1 cellular context compared by ENCODE assay signal in the genomic region with DNA sequence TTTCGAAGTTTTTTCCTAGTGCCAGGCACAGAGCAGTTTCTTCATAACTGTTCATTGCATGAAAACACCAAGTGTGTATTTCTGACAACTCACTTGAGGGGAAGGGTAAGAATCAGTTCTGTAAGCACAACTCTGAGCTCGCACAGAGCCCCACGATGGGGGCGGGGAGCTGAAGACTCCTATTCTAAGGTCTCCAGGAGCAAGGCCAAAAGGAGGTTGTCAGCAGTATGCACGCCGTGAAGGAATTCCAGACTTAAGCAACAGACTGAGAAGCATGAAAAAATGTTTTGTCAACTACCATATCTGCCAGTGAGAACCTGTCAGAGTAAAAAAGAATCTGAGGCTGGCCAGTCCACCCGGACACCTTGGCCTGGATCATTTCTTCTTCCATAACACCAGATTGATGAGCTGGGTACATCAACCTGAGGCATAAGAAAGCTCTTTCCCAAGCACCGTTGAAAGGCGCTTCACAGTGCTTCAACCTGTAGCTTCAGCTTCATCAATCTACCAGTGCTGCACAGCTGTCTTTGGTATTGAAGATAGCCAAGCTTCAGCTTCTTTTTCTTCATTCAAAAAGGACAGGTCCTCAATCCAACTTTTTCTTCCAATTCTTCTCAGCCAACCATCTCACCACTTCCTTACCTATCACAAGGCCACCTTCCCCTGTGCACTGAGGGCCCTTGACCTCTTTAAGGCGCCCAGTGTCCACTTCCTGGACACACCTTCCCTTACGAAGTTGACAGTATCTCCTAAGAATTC.
TF ChIP-seq lines count a peak whose summit lies in the region.

No MANE protein-coding gene starts in this region.

TF ChIP-seq in HEK293, 187 proteins besides CTCF, POLR2A, EP300 and RAD21 (continued from another document):
- TF ChIP-seq, protein P1, sequence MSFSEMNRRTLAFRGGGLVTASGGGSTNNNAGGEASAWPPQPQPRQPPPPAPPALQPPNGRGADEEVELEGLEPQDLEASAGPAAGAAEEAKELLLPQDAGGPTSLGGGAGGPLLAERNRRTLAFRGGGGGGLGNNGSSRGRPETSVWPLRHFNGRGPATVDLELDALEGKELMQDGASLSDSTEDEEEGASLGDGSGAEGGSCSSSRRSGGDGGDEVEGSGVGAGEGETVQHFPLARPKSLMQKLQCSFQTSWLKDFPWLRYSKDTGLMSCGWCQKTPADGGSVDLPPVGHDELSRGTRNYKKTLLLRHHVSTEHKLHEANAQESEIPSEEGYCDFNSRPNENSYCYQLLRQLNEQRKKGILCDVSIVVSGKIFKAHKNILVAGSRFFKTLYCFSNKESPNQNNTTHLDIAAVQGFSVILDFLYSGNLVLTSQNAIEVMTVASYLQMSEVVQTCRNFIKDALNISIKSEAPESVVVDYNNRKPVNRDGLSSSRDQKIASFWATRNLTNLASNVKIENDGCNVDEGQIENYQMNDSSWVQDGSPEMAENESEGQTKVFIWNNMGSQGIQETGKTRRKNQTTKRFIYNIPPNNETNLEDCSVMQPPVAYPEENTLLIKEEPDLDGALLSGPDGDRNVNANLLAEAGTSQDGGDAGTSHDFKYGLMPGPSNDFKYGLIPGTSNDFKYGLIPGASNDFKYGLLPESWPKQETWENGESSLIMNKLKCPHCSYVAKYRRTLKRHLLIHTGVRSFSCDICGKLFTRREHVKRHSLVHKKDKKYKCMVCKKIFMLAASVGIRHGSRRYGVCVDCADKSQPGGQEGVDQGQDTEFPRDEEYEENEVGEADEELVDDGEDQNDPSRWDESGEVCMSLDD (tag by site-specific recombination; IDR thresholded peaks at IDR 0.05) = no peak
- TF ChIP-seq, protein P2, sequence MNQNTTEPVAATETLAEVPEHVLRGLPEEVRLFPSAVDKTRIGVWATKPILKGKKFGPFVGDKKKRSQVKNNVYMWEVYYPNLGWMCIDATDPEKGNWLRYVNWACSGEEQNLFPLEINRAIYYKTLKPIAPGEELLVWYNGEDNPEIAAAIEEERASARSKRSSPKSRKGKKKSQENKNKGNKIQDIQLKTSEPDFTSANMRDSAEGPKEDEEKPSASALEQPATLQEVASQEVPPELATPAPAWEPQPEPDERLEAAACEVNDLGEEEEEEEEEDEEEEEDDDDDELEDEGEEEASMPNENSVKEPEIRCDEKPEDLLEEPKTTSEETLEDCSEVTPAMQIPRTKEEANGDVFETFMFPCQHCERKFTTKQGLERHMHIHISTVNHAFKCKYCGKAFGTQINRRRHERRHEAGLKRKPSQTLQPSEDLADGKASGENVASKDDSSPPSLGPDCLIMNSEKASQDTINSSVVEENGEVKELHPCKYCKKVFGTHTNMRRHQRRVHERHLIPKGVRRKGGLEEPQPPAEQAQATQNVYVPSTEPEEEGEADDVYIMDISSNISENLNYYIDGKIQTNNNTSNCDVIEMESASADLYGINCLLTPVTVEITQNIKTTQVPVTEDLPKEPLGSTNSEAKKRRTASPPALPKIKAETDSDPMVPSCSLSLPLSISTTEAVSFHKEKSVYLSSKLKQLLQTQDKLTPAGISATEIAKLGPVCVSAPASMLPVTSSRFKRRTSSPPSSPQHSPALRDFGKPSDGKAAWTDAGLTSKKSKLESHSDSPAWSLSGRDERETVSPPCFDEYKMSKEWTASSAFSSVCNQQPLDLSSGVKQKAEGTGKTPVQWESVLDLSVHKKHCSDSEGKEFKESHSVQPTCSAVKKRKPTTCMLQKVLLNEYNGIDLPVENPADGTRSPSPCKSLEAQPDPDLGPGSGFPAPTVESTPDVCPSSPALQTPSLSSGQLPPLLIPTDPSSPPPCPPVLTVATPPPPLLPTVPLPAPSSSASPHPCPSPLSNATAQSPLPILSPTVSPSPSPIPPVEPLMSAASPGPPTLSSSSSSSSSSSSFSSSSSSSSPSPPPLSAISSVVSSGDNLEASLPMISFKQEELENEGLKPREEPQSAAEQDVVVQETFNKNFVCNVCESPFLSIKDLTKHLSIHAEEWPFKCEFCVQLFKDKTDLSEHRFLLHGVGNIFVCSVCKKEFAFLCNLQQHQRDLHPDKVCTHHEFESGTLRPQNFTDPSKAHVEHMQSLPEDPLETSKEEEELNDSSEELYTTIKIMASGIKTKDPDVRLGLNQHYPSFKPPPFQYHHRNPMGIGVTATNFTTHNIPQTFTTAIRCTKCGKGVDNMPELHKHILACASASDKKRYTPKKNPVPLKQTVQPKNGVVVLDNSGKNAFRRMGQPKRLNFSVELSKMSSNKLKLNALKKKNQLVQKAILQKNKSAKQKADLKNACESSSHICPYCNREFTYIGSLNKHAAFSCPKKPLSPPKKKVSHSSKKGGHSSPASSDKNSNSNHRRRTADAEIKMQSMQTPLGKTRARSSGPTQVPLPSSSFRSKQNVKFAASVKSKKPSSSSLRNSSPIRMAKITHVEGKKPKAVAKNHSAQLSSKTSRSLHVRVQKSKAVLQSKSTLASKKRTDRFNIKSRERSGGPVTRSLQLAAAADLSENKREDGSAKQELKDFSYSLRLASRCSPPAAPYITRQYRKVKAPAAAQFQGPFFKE (tag by site-specific recombination; IDR thresholded peaks at IDR 0.05; ENCODE audit: borderline replicate concordance) = no peak
TF ChIP-seq in HEK293: peak in this region for 3.
